Comparison of ENCODE assay signal across 16 cellular contexts in the genomic region with DNA sequence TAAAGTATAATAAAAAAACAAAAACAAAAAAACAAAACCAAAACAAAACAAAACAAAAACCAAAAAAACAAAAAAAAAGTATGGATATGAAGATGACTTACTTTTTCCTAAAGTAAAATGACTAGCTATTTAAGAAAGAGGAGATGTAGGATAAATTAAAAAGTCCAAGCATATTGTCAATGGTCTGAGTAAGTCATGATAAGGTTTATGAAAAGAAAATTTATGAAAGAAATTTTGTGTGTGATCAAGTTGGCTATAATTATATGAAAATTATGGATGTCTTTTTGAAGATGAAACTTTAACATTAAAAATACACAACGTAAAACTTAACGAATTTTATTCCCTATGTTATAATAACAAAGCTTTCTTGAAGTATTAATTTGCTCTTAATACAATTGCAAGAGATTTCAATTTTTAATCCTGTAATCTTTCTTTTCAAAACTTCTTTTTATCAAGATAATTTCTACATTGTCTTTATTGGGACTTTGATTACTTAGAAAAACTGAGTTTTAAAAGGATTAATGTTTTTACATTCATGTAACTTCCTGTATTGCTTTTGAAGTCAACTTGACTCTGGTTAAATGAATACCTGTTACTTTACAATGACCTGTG.
"Had no signal": no experiment of that assay in that cellular context is flagged by ENCODE, and none has a peak within 500 bp of the region (broad histone marks: within the 10 kb centered on the region; RNA-seq: fewer than 3 reads in every experiment).

No MANE protein-coding gene starts in this region.

- H3K9me3 ChIP-seq: ovary, sigmoid colon, testis, upper lobe of right lung had no signal

- H3K4me3 Mint-ChIP-seq: naive B cell; stimulated activated naive CD8-positive, alpha-beta T cell treated with anti-CD3 and anti-CD28 coated beads, Interleukin-15, amount 100 ng/mL, for 72 hours had no signal

- ATAC-seq: activated CD4-positive, CD25-positive, alpha-beta regulatory T cell treated with anti-CD3 and anti-CD28 coated beads, Interleukin-2, amount 50 U/mL, for 24 hours; esophagus mucosa; left lung; stimulated activated naive CD8-positive, alpha-beta T cell treated with anti-CD3 and anti-CD28 coated beads, Interleukin-15, amount 100 ng/mL, for 72 hours; upper lobe of right lung had no signal

- H3K4me1 ChIP-seq: left lung, sigmoid colon, testis, upper lobe of right lung had no signal

- DNase-seq: activated naive CD4-positive, alpha-beta T cell; activated T-cell treated with anti-CD3 and anti-CD28 coated beads for 4 hours; anterior cingulate cortex; hippocampal formation; kidney; left lung; mammary epithelial cell; naive B cell; ovary; sigmoid colon; stimulated activated CD4-positive, alpha-beta T cell treated with anti-CD3 and anti-CD28 coated beads, Interleukin-1b, Interleukin-23, amount 100 ng/mL, for 48 hours; stimulated activated naive CD8-positive, alpha-beta T cell treated with anti-CD3 and anti-CD28 coated beads, Interleukin-15, amount 100 ng/mL, for 72 hours; testis; upper lobe of right lung had no signal

- H3K27ac Mint-ChIP-seq: stimulated activated naive CD8-positive, alpha-beta T cell treated with anti-CD3 and anti-CD28 coated beads, Interleukin-15, amount 100 ng/mL, for 72 hours had no signal

- H3K27me3 ChIP-seq: left lung, ovary, sigmoid colon, testis, upper lobe of right lung had no signal

- H3K27ac ChIP-seq: left lung, ovary, sigmoid colon, testis, upper lobe of right lung had no signal

- H3K4me3 ChIP-seq: left lung, ovary, sigmoid colon, testis, upper lobe of right lung had no signal

- H3K27me3 Mint-ChIP-seq: stimulated activated naive CD8-positive, alpha-beta T cell treated with anti-CD3 and anti-CD28 coated beads, Interleukin-15, amount 100 ng/mL, for 72 hours had no signal

- H3K36me3 ChIP-seq: left lung, ovary, sigmoid colon, upper lobe of right lung had no signal

- H3K4me1 Mint-ChIP-seq: naive B cell; stimulated activated naive CD8-positive, alpha-beta T cell treated with anti-CD3 and anti-CD28 coated beads, Interleukin-15, amount 100 ng/mL, for 72 hours had no signal
